Comparison of ENCODE assay signal across 18 cellular contexts in the genomic region with DNA sequence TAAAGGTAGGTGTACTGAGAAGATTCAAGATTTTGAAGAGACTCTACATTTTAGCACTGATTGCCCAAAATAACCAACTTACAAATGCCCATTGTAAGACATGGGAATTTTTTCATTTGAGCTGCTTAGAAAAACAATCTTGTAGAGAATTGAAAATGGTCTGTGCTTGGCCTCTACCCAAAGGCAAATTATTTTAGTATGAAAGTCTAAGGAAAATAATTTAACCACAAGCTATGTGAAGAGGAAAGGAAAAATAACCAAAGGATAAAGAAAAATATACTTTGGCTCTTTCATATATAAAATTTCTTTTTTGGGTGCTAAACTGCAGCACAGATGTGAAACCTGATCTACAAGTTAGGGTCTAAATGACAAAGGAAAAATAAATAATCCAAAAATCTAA.
"Had no signal": no experiment of that assay in that cellular context is flagged by ENCODE, and none has a peak within 500 bp of the region (broad histone marks: within the 10 kb centered on the region; RNA-seq: fewer than 3 reads in every experiment).

No MANE protein-coding gene starts in this region.

- ATAC-seq: activated CD8-positive, alpha-beta T cell treated with anti-CD3 and anti-CD28 coated beads for 36 hours; activated naive CD4-positive, alpha-beta T cell treated with anti-CD3 and anti-CD28 coated beads, Interleukin-2, amount 50 U/mL, for 72 hours; heart left ventricle; left cardiac atrium; lower lobe of right lung; stimulated activated naive CD8-positive, alpha-beta T cell treated with anti-CD3 and anti-CD28 coated beads, Interleukin-15, amount 100 ng/mL, for 72 hours; T-helper 17 cell; WTC11 had no signal

- H3K36me3 ChIP-seq: cardiac muscle cell, colonic mucosa, esophagus muscularis mucosa, heart left ventricle, lower lobe of right lung, ovary, sigmoid colon had no signal

- H3K27ac ChIP-seq: cardiac muscle cell, colonic mucosa, lower lobe of right lung, ovary, sigmoid colon had no signal

- H3K27me3 ChIP-seq: cardiac muscle cell, colonic mucosa, esophagus muscularis mucosa, heart left ventricle, ovary, sigmoid colon had no signal

- H3K4me3 ChIP-seq: cardiac muscle cell, colonic mucosa, esophagus muscularis mucosa, heart left ventricle, lower lobe of right lung, ovary, sigmoid colon had no signal

- H3K4me1 ChIP-seq: colonic mucosa, lower lobe of right lung had no signal

- DNase-seq: activated CD4-positive, alpha-beta T cell treated with anti-CD3 and anti-CD28 coated beads for 4 hours; activated CD8-positive, alpha-beta T cell treated with anti-CD3 and anti-CD28 coated beads for 36 hours; activated gamma-delta T cell; activated T-cell treated with anti-CD3 and anti-CD28 coated beads, Interleukin-2, amount 50 U/mL, for 48 hours; amygdala; colonic mucosa; heart left ventricle; left cardiac atrium; lower lobe of right lung; ovary; sigmoid colon; stimulated activated CD4-positive, alpha-beta T cell treated with anti-CD3 and anti-CD28 coated beads, Interleukin-1b, Interleukin-23, amount 100 ng/mL, for 48 hours; stimulated activated naive CD8-positive, alpha-beta T cell treated with anti-CD3 and anti-CD28 coated beads, Interleukin-15, amount 100 ng/mL, for 72 hours; T-helper 17 cell had no signal
